ENCODE assay signal across 8 cellular contexts in the genomic region with DNA sequence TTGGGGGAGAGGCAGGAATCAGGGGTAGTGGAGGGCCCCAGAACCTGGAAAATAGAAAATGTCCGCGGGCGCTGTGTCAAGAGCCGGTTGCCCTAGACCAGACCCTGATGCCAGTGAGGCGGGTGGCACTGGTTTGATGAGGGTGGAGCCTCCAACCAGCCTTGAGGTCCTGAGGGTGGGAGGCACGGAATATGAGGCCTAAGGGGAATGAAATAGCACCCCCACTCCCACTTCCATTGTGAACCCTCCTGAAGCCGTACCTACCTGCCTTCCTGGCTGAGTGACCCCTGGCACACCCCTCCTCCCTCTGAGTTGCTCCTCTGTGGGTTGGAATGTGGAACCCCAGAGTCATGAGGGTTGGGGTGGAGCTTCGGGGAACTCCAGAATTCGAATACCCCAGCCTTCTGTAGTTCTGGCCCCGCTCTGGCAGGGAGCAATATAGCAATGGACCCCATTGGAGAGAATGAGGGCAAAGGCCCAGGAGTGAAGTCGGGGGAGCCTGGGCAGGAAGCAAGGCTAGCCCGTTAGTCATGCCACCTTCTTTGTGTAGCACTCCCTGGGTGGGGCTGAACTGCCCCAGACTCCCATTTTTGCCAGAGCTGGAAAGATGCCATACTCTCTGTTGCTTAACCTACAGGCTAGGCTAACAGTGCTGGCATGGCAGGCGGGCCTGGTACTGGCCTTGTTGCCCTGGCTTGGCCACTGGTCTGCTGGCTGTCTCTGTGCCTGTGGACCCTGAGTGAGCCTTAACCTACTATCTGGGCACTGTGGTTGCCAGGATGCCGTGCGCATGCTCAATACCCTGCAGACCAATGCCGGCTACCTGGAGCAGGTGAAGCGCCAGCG. TPM values are rescaled to one million over a fixed set of nuclear protein-coding genes. Genes with fewer than 3 reads are reported as not detected.
A peak's percentile ranks its signal among the peaks of the same experiment; 100 is the strongest.
DNase-seq lines count a peak whose midpoint lies in the region; ATAC-seq and TF ChIP-seq lines count a peak whose summit lies in the region.

No MANE protein-coding gene starts in this region.

- in situ Hi-C loops in ACHN (cut with HindIII; ENCODE audit: low pct_ligation_motif_present, low pct_unique_long_range_greater_than_20kb, low sequenced_read_pairs), result no loop called here

- H3K9me3 Mint-ChIP-seq in endothelial cell (ENCODE audit: unreplicated experiment), result no peaks in the 10 kb centered on the region
- peaks cover 0 to 2% (median 0%) of the 10 kb centered on the region in 11 donors for H3K9me3 Mint-ChIP-seq in naive thymus-derived CD4-positive, alpha-beta T cell

- CTCF ChIA-PET in naive thymus-derived CD4-positive, alpha-beta T cell (lab: Charles Lee), result interaction anchor here (0.5 to 1.2 kb wide), 3 partner anchors 11 to 56 kb away, joined by 3 to 4 read pairs (median 3); no protein-coding TSS in a partner anchor

- H3K36me3 ChIP-seq in naive thymus-derived CD4-positive, alpha-beta T cell (ENCODE audit: control insufficient read depth in 2 of 3, insufficient read depth in 3 of 3, low read length in 3 of 3), result peaks cover 0 to 39% (median 10%) of the 10 kb centered on the region in 3 experiments

- peak overlapping the region; percentile 75 for H3K27ac Mint-ChIP-seq in T-helper 17 cell
- peak overlapping the region; percentile 96 for H3K27ac Mint-ChIP-seq in endothelial cell (ENCODE audit: unreplicated experiment)
- peak overlapping the region; percentile 80 to 95 (median 89) for H3K27ac Mint-ChIP-seq in naive thymus-derived CD4-positive, alpha-beta T cell

- peak overlapping the region; percentile 81 for H3K4me3 ChIP-seq in naive thymus-derived CD4-positive, alpha-beta T cell (ENCODE audit: low read length)

- peak overlapping the region; percentile 93 for H3K27ac ChIP-seq in naive thymus-derived CD4-positive, alpha-beta T cell (ENCODE audit: low read depth, low read length)

- H3K4me1 ChIP-seq in naive thymus-derived CD4-positive, alpha-beta T cell (ENCODE audit: control insufficient read depth in 2 of 2, insufficient read depth in 2 of 2, low read length in 2 of 2), result peaks cover 12 to 17% of the 10 kb centered on the region in 2 donors

- peak overlapping the region; percentile 95 for H3K4me3 Mint-ChIP-seq in T-helper 17 cell
- H3K4me3 Mint-ChIP-seq in endothelial cell (ENCODE audit: unreplicated experiment), result peak overlapping the region; percentile 97
- H3K4me3 Mint-ChIP-seq in naive thymus-derived CD4-positive, alpha-beta T cell, result peak overlapping the region; percentile 81 to 95 (median 90)

- H3K9me3 ChIP-seq in T-helper 17 cell (ENCODE audit: control insufficient read depth, low read length, poor library complexity, severe bottlenecking), result no peaks in the 10 kb centered on the region
- no peaks in the 10 kb centered on the region for H3K9me3 ChIP-seq in naive thymus-derived CD4-positive, alpha-beta T cell (ENCODE audit: control insufficient read depth in 2 of 3, low read length in 3 of 3)

- POLR2A ChIA-PET in naive thymus-derived CD4-positive, alpha-beta T cell (lab: Charles Lee), result interaction anchor here (0.6 to 2.0 kb wide), 9 partner anchors 11 to 106 kb away, joined by 3 to 6 read pairs (median 4); partner anchors contain the start of genes CDK9 and ENG

- intact Hi-C loops in naive thymus-derived CD4-positive, alpha-beta T cell (cut with micrococcal nuclease), result loop anchor here (1.0 to 5.0 kb wide), 4 partner anchors 32 to 113 kb away; partner anchors contain the start of genes ENG (in 1 of the 2) and ST6GALNAC4 (in 1 of the 2)

- H3K36me3 Mint-ChIP-seq in T-helper 17 cell (ENCODE audit: low read depth), result no peaks in the 10 kb centered on the region
- peaks cover 7% of the 10 kb centered on the region for H3K36me3 Mint-ChIP-seq in endothelial cell (ENCODE audit: low read depth, unreplicated experiment)
- peaks cover 0 to 10% (median 4%) of the 10 kb centered on the region in 5 donors for H3K36me3 Mint-ChIP-seq in naive thymus-derived CD4-positive, alpha-beta T cell

- H3K4me1 Mint-ChIP-seq in T-helper 17 cell (peaks cover 13% of the 10 kb centered on the region), endothelial cell (ENCODE audit: unreplicated experiment) (peaks cover 9% of the 10 kb centered on the region)
- peaks cover 4 to 28% (median 19%) of the 10 kb centered on the region in 7 donors for H3K4me1 Mint-ChIP-seq in naive thymus-derived CD4-positive, alpha-beta T cell

- TF ChIP-seq CTCF in endothelial cell (IDR thresholded peaks at IDR 0.05; ENCODE audit: unreplicated experiment), result no peak

- DNase-seq in ACHN (peak; percentile 54), T-helper 17 cell (peak in 1 of 3 donors; percentile 25), endothelial cell (ENCODE audit: low spot score) (no peak), NCI-H1105 (lab: John Stamatoyannopoulos, UW) (no peak)
- DNase-seq in naive thymus-derived CD4-positive, alpha-beta T cell, result peak in 2 of 9 donors; percentile 31 to 38

- H3K27me3 ChIP-seq in naive thymus-derived CD4-positive, alpha-beta T cell (ENCODE audit: control insufficient read depth in 2 of 2, insufficient read depth in 2 of 2, low read length in 2 of 2), result no peaks in the 10 kb centered on the region

- H3K27me3 Mint-ChIP-seq in T-helper 17 cell (no peaks in the 10 kb centered on the region), endothelial cell (ENCODE audit: unreplicated experiment) (peaks cover 9% of the 10 kb centered on the region)
- H3K27me3 Mint-ChIP-seq in naive thymus-derived CD4-positive, alpha-beta T cell, result no peaks in the 10 kb centered on the region

- peak; percentile 9 for ATAC-seq in GM21528 (IDR thresholded peaks at IDR 0.05; ENCODE audit: low FRiP score, unreplicated experiment)
- peak; percentile 14 for ATAC-seq in T-helper 17 cell
- no peak for ATAC-seq in naive thymus-derived CD4-positive, alpha-beta T cell
- ATAC-seq in HG03469 (IDR thresholded peaks at IDR 0.05; ENCODE audit: unreplicated experiment), result no peak
- no peak for ATAC-seq in HG02885 (IDR thresholded peaks at IDR 0.05; ENCODE audit: poor library complexity, unreplicated experiment)

RNA-seq across cellular contexts. Expression of gene FPGS, which starts 1.0 kb away (rescaled TPM):
- total RNA-seq in T-helper 17 cell (10 to 100 TPM; 71.2 to 80.6 TPM), endothelial cell (ENCODE audit: unreplicated experiment) (51.3 TPM)
- total RNA-seq in naive thymus-derived CD4-positive, alpha-beta T cell, result 100 to 1,000 TPM in 2 of 5 experiments, 10 to 100 TPM in 3; 90.4 to 123 (median 95.4) TPM
- 10 to 100 TPM; 37.3 to 51.4 TPM for polyA plus RNA-seq in naive thymus-derived CD4-positive, alpha-beta T cell

RNA-seq across cellular contexts. Expression of gene CDK9, which starts 17.9 kb away (rescaled TPM):
- total RNA-seq in T-helper 17 cell (100 to 1,000 TPM; 107 to 123 TPM), endothelial cell (ENCODE audit: unreplicated experiment) (188 TPM)
- total RNA-seq in naive thymus-derived CD4-positive, alpha-beta T cell, result 100 to 1,000 TPM; 110 to 135 (median 134) TPM
- 10 to 100 TPM; 37.5 to 65.9 TPM for polyA plus RNA-seq in naive thymus-derived CD4-positive, alpha-beta T cell

RNA-seq across cellular contexts. Expression of gene SH2D3C, which starts 25.3 kb away (rescaled TPM):
- total RNA-seq in T-helper 17 cell, result 10 to 100 TPM; 15.9 to 27.2 TPM
- total RNA-seq in endothelial cell (ENCODE audit: unreplicated experiment), result 137 TPM
- total RNA-seq in naive thymus-derived CD4-positive, alpha-beta T cell, result 10 to 100 TPM; 26.1 to 68.3 (median 51.9) TPM
- 10 to 100 TPM; 20.9 to 72.9 TPM for polyA plus RNA-seq in naive thymus-derived CD4-positive, alpha-beta T cell

RNA-seq across cellular contexts. Expression of gene ENG, which starts 50.7 kb away (rescaled TPM):
- total RNA-seq in T-helper 17 cell (1 to 10 TPM; 3.2 to 6.4 TPM), endothelial cell (ENCODE audit: unreplicated experiment) (113 TPM)
- 10 to 100 TPM in 4 of 5 experiments, 1 to 10 TPM in 1; 6.2 to 25.8 (median 12.5) TPM for total RNA-seq in naive thymus-derived CD4-positive, alpha-beta T cell
- 1 to 10 TPM; 4.5 to 6.4 TPM for polyA plus RNA-seq in naive thymus-derived CD4-positive, alpha-beta T cell

Comparison
In these comparisons a context has a peak if more than half of its experiments do, and no peak if none do; other contexts are left out.
1. ATAC-seq: peak in GM21528 (single experiment) and T-helper 17 cell (single experiment); none in naive thymus-derived CD4-positive, alpha-beta T cell (single experiment), HG03469 (single experiment) and HG02885 (single experiment).
2. Peak in every context shown above with its lines, with median percentiles within 50 percentile points of each other: H3K27ac Mint-ChIP-seq and H3K4me3 Mint-ChIP-seq.